Comparison of ENCODE assay signal across 10 cellular contexts in the genomic region with DNA sequence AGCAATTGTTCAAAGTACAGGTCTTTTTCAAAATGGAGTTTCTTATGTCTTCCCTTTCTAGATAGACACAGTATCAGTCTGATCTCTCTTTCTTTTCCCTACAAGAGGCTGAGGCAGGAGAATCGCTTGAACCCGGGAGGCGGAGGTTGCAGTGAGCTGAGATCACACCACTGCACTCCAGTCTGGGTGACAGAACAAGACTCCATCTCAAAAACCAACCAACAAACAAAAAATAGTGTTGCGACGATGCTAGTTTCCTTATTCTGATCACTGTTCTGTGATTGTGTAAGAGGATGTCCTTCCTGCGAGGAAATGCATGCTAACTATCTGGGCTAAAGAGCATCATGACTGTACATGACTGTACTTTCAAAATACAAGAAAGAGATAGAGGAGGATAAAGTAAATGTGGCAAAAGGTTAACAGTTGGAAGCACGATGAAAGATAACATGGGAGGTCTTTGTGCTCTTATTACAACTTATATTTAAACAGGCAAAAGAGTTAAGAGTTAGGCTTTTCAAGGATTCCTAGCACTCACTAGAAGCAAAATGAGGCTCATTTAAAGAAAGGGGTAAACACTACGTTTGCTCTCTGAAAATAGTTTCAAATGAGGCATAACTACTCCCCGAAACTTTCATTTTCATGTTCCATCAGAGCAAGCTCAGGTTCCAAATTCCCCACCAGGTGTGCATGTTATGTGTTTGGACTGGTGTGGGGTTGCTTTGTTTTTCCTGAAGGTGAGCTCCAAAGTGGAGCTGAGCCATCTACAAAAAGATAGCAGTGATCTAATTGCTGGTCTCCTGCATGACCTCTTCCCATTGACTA. TPM values are rescaled to one million over a fixed set of nuclear protein-coding genes. Genes with fewer than 3 reads are reported as not detected.
DNase-seq lines count a peak whose midpoint lies in the region; ATAC-seq, FAIRE-seq and TF ChIP-seq lines count a peak whose summit lies in the region.
"Had no signal": no experiment of that assay in that cellular context is flagged by ENCODE, and none has a peak within 500 bp of the region (broad histone marks: within the 10 kb centered on the region; RNA-seq: fewer than 3 reads in every experiment).

No MANE protein-coding gene starts in this region.

- H3K27me3 ChIP-seq in CD4-positive, CD25-positive, alpha-beta regulatory T cell (ENCODE audit: control insufficient read depth, insufficient read depth, low read length), result no peaks in the 10 kb centered on the region
- H3K27me3 ChIP-seq in bronchial epithelial cell (ENCODE audit: control insufficient read depth, insufficient read depth, low read length), result no peaks in the 10 kb centered on the region

- H3K27me3 Mint-ChIP-seq in CD4-positive, CD25-positive, alpha-beta regulatory T cell, result no peaks in the 10 kb centered on the region

- peak in 2 of 3 donors; percentile 31 to 62 for DNase-seq in CD4-positive, CD25-positive, alpha-beta regulatory T cell
- DNase-seq in bronchial epithelial cell (ENCODE audit: low read depth) (peak; percentile 85), NCI-H1417 treated with DMSO at 0.1 percent for 48 hours (lab: John Stamatoyannopoulos, UW) (no peak), cerebellum (ENCODE audit: low spot score) (no peak), epidermal melanocyte (ENCODE audit: insufficient read length, low spot score) (no peak)
- DNase-seq: KBM-7, small intestine had no signal

- peak overlapping the region; percentile 42 for H3K4me3 ChIP-seq in CD4-positive, CD25-positive, alpha-beta regulatory T cell (ENCODE audit: low read depth, low read length)
- H3K4me3 ChIP-seq in bronchial epithelial cell (ENCODE audit: low read depth, low read length), result no peak overlapping the region

- no peaks in the 10 kb centered on the region for H3K36me3 Mint-ChIP-seq in CD4-positive, CD25-positive, alpha-beta regulatory T cell

- peak; percentile 57 to 84 for ATAC-seq in CD4-positive, CD25-positive, alpha-beta regulatory T cell (ENCODE audit: low read depth in 2 of 2)
- ATAC-seq in GM19452 (IDR thresholded peaks at IDR 0.05; ENCODE audit: unreplicated experiment) (peak; percentile 71), HG03354 (IDR thresholded peaks at IDR 0.05; ENCODE audit: poor library complexity, severe bottlenecking, unreplicated experiment) (peak; percentile 71), HG03135 (IDR thresholded peaks at IDR 0.05; ENCODE audit: unreplicated experiment) (no peak)

- H3K36me3 ChIP-seq in CD4-positive, CD25-positive, alpha-beta regulatory T cell (ENCODE audit: control insufficient read depth, insufficient read depth, low read length), result no peaks in the 10 kb centered on the region
- H3K36me3 ChIP-seq in bronchial epithelial cell (ENCODE audit: control insufficient read depth, insufficient read depth, low read length), result no peaks in the 10 kb centered on the region

- H3K4me1 Mint-ChIP-seq in CD4-positive, CD25-positive, alpha-beta regulatory T cell, result peaks cover 6 to 13% (median 9%) of the 10 kb centered on the region in 4 donors

- peak overlapping the region; percentile 47 to 75 (median 53) for H3K27ac Mint-ChIP-seq in CD4-positive, CD25-positive, alpha-beta regulatory T cell

- no peak overlapping the region for H3K27ac ChIP-seq in CD4-positive, CD25-positive, alpha-beta regulatory T cell (ENCODE audit: insufficient read depth, low read length, poor library complexity, severe bottlenecking)

- peak overlapping the region in 3 of 4 donors; percentile 1 to 90 (median 46) for H3K4me3 Mint-ChIP-seq in CD4-positive, CD25-positive, alpha-beta regulatory T cell

- no peaks in the 10 kb centered on the region for H3K4me1 ChIP-seq in CD4-positive, CD25-positive, alpha-beta regulatory T cell (ENCODE audit: control insufficient read depth, insufficient read depth, low read length, poor library complexity, severe bottlenecking)

- no peaks in the 10 kb centered on the region for H3K9me3 ChIP-seq in CD4-positive, CD25-positive, alpha-beta regulatory T cell (ENCODE audit: control insufficient read depth in 2 of 2, low read length in 2 of 2)

- TF ChIP-seq CTCF in bronchial epithelial cell (IDR thresholded peaks at IDR 0.05; ENCODE audit: insufficient read depth, low read length, severe bottlenecking), result no peak

- FAIRE-seq in bronchial epithelial cell (lab: Jason Lieb, UNC), result no peak
- FAIRE-seq: small intestine had no signal

- peaks cover 0 to 3% (median 0%) of the 10 kb centered on the region in 7 donors for H3K9me3 Mint-ChIP-seq in CD4-positive, CD25-positive, alpha-beta regulatory T cell

RNA-seq across cellular contexts. Expression of gene SOWAHC, which starts 23.8 kb away (rescaled TPM):
- 4.8 TPM for total RNA-seq in CD4-positive, CD25-positive, alpha-beta regulatory T cell
- polyA plus RNA-seq in CD4-positive, CD25-positive, alpha-beta regulatory T cell, result 1 to 10 TPM in 3 of 4 donors, under 1 TPM in 1; 0.86 to 2.7 (median 1.3) TPM
- 48.4 and 63.5 TPM in 2 replicates for total RNA-seq in bronchial epithelial cell
- 20.6 TPM for total RNA-seq in cerebellum

RNA-seq across cellular contexts. Expression of gene SEPTIN10, which starts 24.2 kb away (rescaled TPM):
- total RNA-seq in CD4-positive, CD25-positive, alpha-beta regulatory T cell, result 5.6 TPM
- polyA plus RNA-seq in CD4-positive, CD25-positive, alpha-beta regulatory T cell, result 1 to 10 TPM; 1.1 to 5.4 (median 4.2) TPM
- 62.4 and 89.7 TPM in 2 replicates for total RNA-seq in bronchial epithelial cell
- total RNA-seq in cerebellum, result 46.1 TPM

Comparison
In these comparisons a context has a peak if more than half of its experiments do, and no peak if none do; other contexts are left out.
1. DNase-seq: peak in CD4-positive, CD25-positive, alpha-beta regulatory T cell (2 of 3) and bronchial epithelial cell (single experiment); none in NCI-H1417 treated with DMSO at 0.1 percent for 48 hours (single experiment), cerebellum (single experiment) and epidermal melanocyte (single experiment).